1 cellular context compared by ENCODE assay signal in the genomic region with DNA sequence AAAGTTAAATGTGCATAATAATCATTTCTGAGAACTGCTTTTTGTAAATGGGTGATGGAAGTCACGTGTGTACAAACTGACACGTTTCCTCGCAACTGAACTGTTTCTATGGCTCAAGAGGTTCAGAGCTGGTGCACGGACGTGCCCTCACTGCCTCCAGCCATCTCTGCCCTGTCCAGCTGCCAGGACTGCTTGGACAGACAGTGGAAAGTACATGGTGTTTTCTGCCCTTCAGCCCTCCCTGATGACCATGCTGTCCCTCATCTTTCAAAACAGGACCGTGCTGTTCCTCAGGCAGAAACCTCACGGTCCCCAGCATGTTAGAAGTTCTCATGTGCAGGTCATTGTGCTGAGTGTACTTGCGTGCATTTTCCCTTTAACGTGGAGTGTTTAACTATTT.
TF ChIP-seq lines count a peak whose summit lies in the region.

No MANE protein-coding gene starts in this region.

TF ChIP-seq in SK-N-SH treated with all-trans-retinoic acid at 6 μM for 48 hours, 23 proteins besides CTCF, POLR2A, EP300 and RAD21 (continued from another document):
- TF ChIP-seq, protein P1, sequence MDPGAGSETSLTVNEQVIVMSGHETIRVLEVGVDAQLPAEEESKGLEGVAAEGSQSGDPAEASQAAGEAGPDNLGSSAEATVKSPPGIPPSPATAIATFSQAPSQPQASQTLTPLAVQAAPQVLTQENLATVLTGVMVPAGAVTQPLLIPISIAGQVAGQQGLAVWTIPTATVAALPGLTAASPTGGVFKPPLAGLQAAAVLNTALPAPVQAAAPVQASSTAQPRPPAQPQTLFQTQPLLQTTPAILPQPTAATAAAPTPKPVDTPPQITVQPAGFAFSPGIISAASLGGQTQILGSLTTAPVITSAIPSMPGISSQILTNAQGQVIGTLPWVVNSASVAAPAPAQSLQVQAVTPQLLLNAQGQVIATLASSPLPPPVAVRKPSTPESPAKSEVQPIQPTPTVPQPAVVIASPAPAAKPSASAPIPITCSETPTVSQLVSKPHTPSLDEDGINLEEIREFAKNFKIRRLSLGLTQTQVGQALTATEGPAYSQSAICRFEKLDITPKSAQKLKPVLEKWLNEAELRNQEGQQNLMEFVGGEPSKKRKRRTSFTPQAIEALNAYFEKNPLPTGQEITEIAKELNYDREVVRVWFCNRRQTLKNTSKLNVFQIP (CRISPR knock-in tag; IDR thresholded peaks at IDR 0.05; ENCODE audit: borderline replicate concordance, low read depth) = no peak
- TF ChIP-seq ZFP30 (CRISPR knock-in tag; IDR thresholded peaks at IDR 0.05) (no peak), ZNF565 (CRISPR knock-in tag; conservative IDR thresholded peaks at IDR 0.05; ENCODE audit: low read depth) (no peak), ZNF70 (CRISPR knock-in tag; IDR thresholded peaks at IDR 0.05) (no peak), ZNF8 (CRISPR knock-in tag; IDR thresholded peaks at IDR 0.05) (no peak), RARB (CRISPR knock-in tag; IDR thresholded peaks at IDR 0.05) (no peak)
